Comparison of ENCODE assay signal across 9 cellular contexts in the genomic region with DNA sequence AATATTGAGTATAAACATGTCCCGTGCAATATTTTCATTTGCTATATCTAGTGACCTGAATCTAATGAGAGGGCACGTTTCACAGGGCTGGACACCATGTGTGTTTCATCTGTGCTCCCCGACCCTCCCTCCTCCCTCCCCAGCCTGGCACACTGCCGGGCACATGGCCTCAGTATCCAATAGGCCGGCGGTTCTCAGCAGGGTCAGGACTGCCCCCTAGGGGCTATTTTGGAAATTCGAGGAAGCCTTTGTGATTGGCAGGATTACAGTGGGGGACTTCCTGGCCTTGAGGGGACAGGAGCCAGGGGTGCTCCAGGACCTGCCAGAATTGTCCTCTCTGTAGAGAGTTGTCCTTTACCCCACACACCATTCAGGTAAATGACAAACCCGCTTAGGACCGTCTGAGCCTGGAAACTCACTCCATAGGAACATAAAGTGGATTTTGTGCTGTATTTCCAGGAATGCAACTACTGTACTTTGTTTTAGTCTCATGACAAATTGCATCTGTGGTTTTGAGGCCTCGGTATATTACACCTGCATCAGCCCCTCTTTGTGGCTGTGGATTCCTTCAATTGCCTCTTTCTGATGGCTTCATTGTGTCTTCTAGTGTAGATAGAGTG.
A peak's percentile ranks its signal among the peaks of the same experiment; 100 is the strongest.
DNase-seq lines count a peak whose midpoint lies in the region; TF ChIP-seq lines count a peak whose summit lies in the region.
"Had no signal": no experiment of that assay in that cellular context is flagged by ENCODE, and none has a peak within 500 bp of the region (broad histone marks: within the 10 kb centered on the region; RNA-seq: fewer than 3 reads in every experiment).

No MANE protein-coding gene starts in this region.

- no peaks in the 10 kb centered on the region for H3K4me1 ChIP-seq in transverse colon

- TF ChIP-seq POLR2A in transverse colon (IDR thresholded peaks at IDR 0.05): no peak

- intact Hi-C loops in activated T-helper 2 cell treated with anti-CD3 and anti-CD28 coated beads, Interferon-gamma antibody, Interleukin-2, Interleukin-4, amounts not matched to agents 10 μg/mL and 5 μg/mL and 100 μg/mL, durations not matched to agents 14 hours and 24 hours and 36 hours (cut with micrococcal nuclease): loop anchor here (1.0 to 2.0 kb wide), 2 partner anchors 85 to 169 kb away; no protein-coding TSS in a partner anchor
- intact Hi-C loops in transverse colon (cut with DNase I; ENCODE audit: low total_unique reads): no loop called here

- no peak overlapping the region for H3K27ac ChIP-seq in transverse colon

- 26 to 31% methylated on average over 3 to 10 of the region's 10 CpGs for WGBS in transverse colon (ENCODE audit: low coverage in 1 of 2), 2 donors

- peak; percentile 15 for DNase-seq in activated CD4-positive, alpha-beta T cell treated with anti-CD3 and anti-CD28 coated beads, Interleukin-2, amount 10 ng/mL, durations not matched to agents 7 days and 5 days
- DNase-seq in activated CD4-positive, alpha-beta T cell treated with anti-CD3 and anti-CD28 coated beads, Interleukin-2, amount 50 U/mL, for 1 hour: no peak
- DNase-seq in LNCaP clone FGC (ENCODE audit: low read depth): no peak
- DNase-seq in activated T-helper 2 cell treated with anti-CD3 and anti-CD28 coated beads, Interferon-gamma antibody, Interleukin-2, Interleukin-4, amounts not matched to agents 10 μg/mL and 5 μg/mL and 100 μg/mL, durations not matched to agents 14 hours and 24 hours and 36 hours (ENCODE audit: low spot score): peak; percentile 23
- peak; percentile 33 for DNase-seq in iris pigment epithelial cell (ENCODE audit: low read depth)
- peak; percentile 32 for DNase-seq in transverse colon
- no peak for DNase-seq in activated gamma-delta T cell treated with Interleukin-2 at 50 U/mL for 16 hours
- no peak for DNase-seq in Ammon's horn (ENCODE audit: low spot score)

- in situ Hi-C loops in transverse colon (cut with MboI; ENCODE audit: low pct_ligation_motif_present in 1 of 4, low pct_unique_long_range_greater_than_20kb in 1 of 4, low sequenced_read_pairs in 3 of 4): loop anchor here in 1 of 4 donors (25.0 kb wide), 1 partner anchor 177 kb away; no protein-coding TSS in a partner anchor

- H3K9me3 ChIP-seq in transverse colon: no peaks in the 10 kb centered on the region

- no peak for TF ChIP-seq EP300 in transverse colon (IDR thresholded peaks at IDR 0.05; ENCODE audit: low read depth)

- TF ChIP-seq CTCF in LNCaP clone FGC (IDR thresholded peaks at IDR 0.05; ENCODE audit: control insufficient read depth, extremely low read depth, insufficient read depth) (peak; percentile 60), transverse colon (IDR thresholded peaks at IDR 0.05) (peak; percentile 23 to 52 (median 43))

- CTCF ChIA-PET in activated CD4-positive, alpha-beta T cell treated with anti-CD3 and anti-CD28 coated beads, Interleukin-2, amount 10 ng/mL, durations not matched to agents 7 days and 5 days (lab: Charles Lee): no interaction called here

- H3K36me3 ChIP-seq in transverse colon: no peaks in the 10 kb centered on the region

- peaks cover 12% of the 10 kb centered on the region for H3K27me3 ChIP-seq in transverse colon

- H3K36me3 Mint-ChIP-seq in activated CD4-positive, alpha-beta T cell treated with anti-CD3 and anti-CD28 coated beads, Interleukin-2, amount 10 ng/mL, durations not matched to agents 7 days and 5 days (ENCODE audit: low read depth): no peaks in the 10 kb centered on the region
- no peaks in the 10 kb centered on the region for H3K36me3 Mint-ChIP-seq in activated T-helper 2 cell treated with anti-CD3 and anti-CD28 coated beads, Interferon-gamma antibody, Interleukin-2, Interleukin-4, amounts not matched to agents 10 μg/mL and 5 μg/mL and 100 μg/mL, durations not matched to agents 14 hours and 24 hours and 36 hours (ENCODE audit: low read depth)
- H3K36me3 Mint-ChIP-seq: activated naive CD4-positive, alpha-beta T cell treated with anti-CD3 and anti-CD28 coated beads, Interleukin-2, amount 50 U/mL, for 24 hours had no signal

- H3K27me3 Mint-ChIP-seq in activated CD4-positive, alpha-beta T cell treated with anti-CD3 and anti-CD28 coated beads, Interleukin-2, amount 10 ng/mL, durations not matched to agents 7 days and 5 days: no peaks in the 10 kb centered on the region
- H3K27me3 Mint-ChIP-seq in activated T-helper 2 cell treated with anti-CD3 and anti-CD28 coated beads, Interferon-gamma antibody, Interleukin-2, Interleukin-4, amounts not matched to agents 10 μg/mL and 5 μg/mL and 100 μg/mL, durations not matched to agents 14 hours and 24 hours and 36 hours (ENCODE audit: low read depth): no peaks in the 10 kb centered on the region
- H3K27me3 Mint-ChIP-seq: activated naive CD4-positive, alpha-beta T cell treated with anti-CD3 and anti-CD28 coated beads, Interleukin-2, amount 50 U/mL, for 24 hours had no signal

- H3K27ac Mint-ChIP-seq in activated CD4-positive, alpha-beta T cell treated with anti-CD3 and anti-CD28 coated beads, Interleukin-2, amount 10 ng/mL, durations not matched to agents 7 days and 5 days: no peak overlapping the region
- no peak overlapping the region for H3K27ac Mint-ChIP-seq in activated T-helper 2 cell treated with anti-CD3 and anti-CD28 coated beads, Interferon-gamma antibody, Interleukin-2, Interleukin-4, amounts not matched to agents 10 μg/mL and 5 μg/mL and 100 μg/mL, durations not matched to agents 14 hours and 24 hours and 36 hours
- H3K27ac Mint-ChIP-seq: activated naive CD4-positive, alpha-beta T cell treated with anti-CD3 and anti-CD28 coated beads, Interleukin-2, amount 50 U/mL, for 24 hours had no signal

- H3K4me1 Mint-ChIP-seq in activated CD4-positive, alpha-beta T cell treated with anti-CD3 and anti-CD28 coated beads, Interleukin-2, amount 10 ng/mL, durations not matched to agents 7 days and 5 days: peaks cover 2% of the 10 kb centered on the region
- peaks cover 5% of the 10 kb centered on the region for H3K4me1 Mint-ChIP-seq in activated T-helper 2 cell treated with anti-CD3 and anti-CD28 coated beads, Interferon-gamma antibody, Interleukin-2, Interleukin-4, amounts not matched to agents 10 μg/mL and 5 μg/mL and 100 μg/mL, durations not matched to agents 14 hours and 24 hours and 36 hours (ENCODE audit: low read depth)

- no peaks in the 10 kb centered on the region for H3K9me3 Mint-ChIP-seq in activated CD4-positive, alpha-beta T cell treated with anti-CD3 and anti-CD28 coated beads, Interleukin-2, amount 10 ng/mL, durations not matched to agents 7 days and 5 days
- no peaks in the 10 kb centered on the region for H3K9me3 Mint-ChIP-seq in activated T-helper 2 cell treated with anti-CD3 and anti-CD28 coated beads, Interferon-gamma antibody, Interleukin-2, Interleukin-4, amounts not matched to agents 10 μg/mL and 5 μg/mL and 100 μg/mL, durations not matched to agents 14 hours and 24 hours and 36 hours
- H3K9me3 Mint-ChIP-seq: activated naive CD4-positive, alpha-beta T cell treated with anti-CD3 and anti-CD28 coated beads, Interleukin-2, amount 50 U/mL, for 24 hours had no signal

- H3K4me3 ChIP-seq in LNCaP clone FGC (ENCODE audit: low read depth, low read length) (no peak overlapping the region), transverse colon (no peak overlapping the region)

- no peak overlapping the region for H3K4me3 Mint-ChIP-seq in activated CD4-positive, alpha-beta T cell treated with anti-CD3 and anti-CD28 coated beads, Interleukin-2, amount 10 ng/mL, durations not matched to agents 7 days and 5 days
- no peak overlapping the region for H3K4me3 Mint-ChIP-seq in activated T-helper 2 cell treated with anti-CD3 and anti-CD28 coated beads, Interferon-gamma antibody, Interleukin-2, Interleukin-4, amounts not matched to agents 10 μg/mL and 5 μg/mL and 100 μg/mL, durations not matched to agents 14 hours and 24 hours and 36 hours (ENCODE audit: low read depth)
- H3K4me3 Mint-ChIP-seq: activated naive CD4-positive, alpha-beta T cell treated with anti-CD3 and anti-CD28 coated beads, Interleukin-2, amount 50 U/mL, for 24 hours had no signal

- POLR2A ChIA-PET in activated CD4-positive, alpha-beta T cell treated with anti-CD3 and anti-CD28 coated beads, Interleukin-2, amount 10 ng/mL, durations not matched to agents 7 days and 5 days (lab: Charles Lee): no interaction called here

Comparison
In these comparisons a context has a peak if more than half of its experiments do, and no peak if none do; other contexts are left out.
1. DNase-seq: peak in activated CD4-positive, alpha-beta T cell treated with anti-CD3 and anti-CD28 coated beads, Interleukin-2, amount 10 ng/mL, durations not matched to agents 7 days and 5 days (single experiment), activated T-helper 2 cell treated with anti-CD3 and anti-CD28 coated beads, Interferon-gamma antibody, Interleukin-2, Interleukin-4, amounts not matched to agents 10 μg/mL and 5 μg/mL and 100 μg/mL, durations not matched to agents 14 hours and 24 hours and 36 hours (single experiment), iris pigment epithelial cell (single experiment) and transverse colon (single experiment); none in activated CD4-positive, alpha-beta T cell treated with anti-CD3 and anti-CD28 coated beads, Interleukin-2, amount 50 U/mL, for 1 hour (single experiment), LNCaP clone FGC (single experiment), activated gamma-delta T cell treated with Interleukin-2 at 50 U/mL for 16 hours (single experiment) and Ammon's horn (single experiment).